1 cellular context compared by ENCODE assay signal in the genomic region with DNA sequence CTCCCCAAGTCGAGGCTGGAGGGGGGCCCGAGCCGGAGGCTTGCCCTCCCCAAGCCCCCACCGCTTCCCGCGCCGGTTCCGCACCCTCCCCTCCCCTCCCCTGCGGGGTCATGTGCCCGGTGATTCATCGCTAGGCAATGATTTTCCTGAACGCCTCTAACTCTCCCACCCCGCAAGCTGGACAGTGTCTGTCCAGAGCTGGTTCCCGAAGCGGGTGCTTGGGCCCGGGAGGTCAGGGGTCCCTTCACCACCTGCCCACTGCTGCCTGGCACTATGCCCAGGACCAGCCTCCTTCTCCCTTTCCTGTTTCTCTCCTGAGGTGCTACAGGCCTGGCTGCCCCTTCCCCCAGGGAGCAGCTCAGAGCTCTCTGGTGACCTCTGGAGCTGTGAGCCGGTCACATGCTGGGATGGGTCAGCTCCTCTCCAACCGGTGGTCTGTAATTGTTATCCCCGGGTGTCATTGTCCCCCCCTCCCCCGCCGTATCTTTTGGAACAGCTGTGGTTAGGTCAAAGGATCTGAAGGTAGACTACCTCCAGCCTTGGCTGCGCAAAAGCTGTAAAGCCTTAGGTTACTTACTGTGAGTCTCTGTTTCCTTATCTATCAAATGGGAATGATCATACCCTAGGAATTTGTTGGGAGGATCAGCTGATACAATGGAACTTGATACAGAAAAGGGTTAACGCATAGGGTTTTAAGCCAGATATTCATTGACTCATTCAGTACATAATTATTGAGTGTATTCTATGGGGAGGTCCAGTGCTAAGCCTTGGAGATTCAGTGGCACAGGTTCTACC.
TF ChIP-seq lines count a peak whose summit lies in the region.

No MANE protein-coding gene starts in this region.

TF ChIP-seq in HCT116, 20 proteins besides CTCF, POLR2A, EP300 and RAD21 (continued from another document):
- no peak for TF ChIP-seq EZH2phosphoT487 (IDR thresholded peaks at IDR 0.05; ENCODE audit: borderline replicate concordance)
